Comparison of ENCODE assay signal across 1 cellular context in the genomic region with DNA sequence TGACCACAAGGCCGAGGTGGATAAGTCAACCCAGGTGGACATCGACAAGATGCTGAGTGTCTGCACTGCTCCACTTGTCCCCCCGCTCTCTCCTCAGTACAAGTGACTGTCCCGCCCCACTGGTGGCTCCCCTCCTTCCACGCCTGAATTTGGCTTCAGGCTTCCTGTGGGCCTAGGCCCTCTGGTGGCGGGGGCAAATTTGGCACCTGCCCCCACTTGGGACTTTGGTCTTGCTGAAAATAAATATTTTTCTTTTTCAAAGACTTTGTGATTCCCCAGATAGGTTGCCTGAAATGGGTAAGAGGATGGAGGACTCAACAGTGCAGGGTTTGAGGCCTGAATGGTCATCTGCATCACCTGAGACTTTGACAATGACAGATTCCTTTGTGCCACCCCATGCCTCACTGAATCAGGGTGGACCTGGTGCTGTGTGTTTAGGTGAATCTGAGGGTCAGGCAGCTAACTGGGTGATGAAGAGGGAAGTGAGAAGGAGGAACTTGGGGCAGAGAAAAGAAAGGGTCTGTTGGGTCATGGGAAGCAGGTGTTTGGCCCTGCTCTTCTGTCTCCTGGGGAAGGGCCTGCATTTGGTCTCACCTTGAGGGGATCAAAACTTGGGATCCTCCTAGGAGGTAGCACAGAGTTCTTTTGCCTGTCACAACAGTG.
TF ChIP-seq lines count a peak whose summit lies in the region.

No MANE protein-coding gene starts in this region.

TF ChIP-seq in HCT116, 20 proteins besides CTCF, POLR2A, EP300 and RAD21:
- TF ChIP-seq SP1 (IDR thresholded peaks at IDR 0.05; ENCODE audit: low read depth) (no peak), ELF1 (IDR thresholded peaks at IDR 0.05; ENCODE audit: borderline replicate concordance, low read depth) (no peak), SRF (IDR thresholded peaks at IDR 0.05; ENCODE audit: low read depth) (no peak), ZNF274 (IDR thresholded peaks at IDR 0.05; ENCODE audit: low read depth, low read length) (no peak)
- TF ChIP-seq, protein P1, sequence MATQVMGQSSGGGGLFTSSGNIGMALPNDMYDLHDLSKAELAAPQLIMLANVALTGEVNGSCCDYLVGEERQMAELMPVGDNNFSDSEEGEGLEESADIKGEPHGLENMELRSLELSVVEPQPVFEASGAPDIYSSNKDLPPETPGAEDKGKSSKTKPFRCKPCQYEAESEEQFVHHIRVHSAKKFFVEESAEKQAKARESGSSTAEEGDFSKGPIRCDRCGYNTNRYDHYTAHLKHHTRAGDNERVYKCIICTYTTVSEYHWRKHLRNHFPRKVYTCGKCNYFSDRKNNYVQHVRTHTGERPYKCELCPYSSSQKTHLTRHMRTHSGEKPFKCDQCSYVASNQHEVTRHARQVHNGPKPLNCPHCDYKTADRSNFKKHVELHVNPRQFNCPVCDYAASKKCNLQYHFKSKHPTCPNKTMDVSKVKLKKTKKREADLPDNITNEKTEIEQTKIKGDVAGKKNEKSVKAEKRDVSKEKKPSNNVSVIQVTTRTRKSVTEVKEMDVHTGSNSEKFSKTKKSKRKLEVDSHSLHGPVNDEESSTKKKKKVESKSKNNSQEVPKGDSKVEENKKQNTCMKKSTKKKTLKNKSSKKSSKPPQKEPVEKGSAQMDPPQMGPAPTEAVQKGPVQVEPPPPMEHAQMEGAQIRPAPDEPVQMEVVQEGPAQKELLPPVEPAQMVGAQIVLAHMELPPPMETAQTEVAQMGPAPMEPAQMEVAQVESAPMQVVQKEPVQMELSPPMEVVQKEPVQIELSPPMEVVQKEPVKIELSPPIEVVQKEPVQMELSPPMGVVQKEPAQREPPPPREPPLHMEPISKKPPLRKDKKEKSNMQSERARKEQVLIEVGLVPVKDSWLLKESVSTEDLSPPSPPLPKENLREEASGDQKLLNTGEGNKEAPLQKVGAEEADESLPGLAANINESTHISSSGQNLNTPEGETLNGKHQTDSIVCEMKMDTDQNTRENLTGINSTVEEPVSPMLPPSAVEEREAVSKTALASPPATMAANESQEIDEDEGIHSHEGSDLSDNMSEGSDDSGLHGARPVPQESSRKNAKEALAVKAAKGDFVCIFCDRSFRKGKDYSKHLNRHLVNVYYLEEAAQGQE (IDR thresholded peaks at IDR 0.05; ENCODE audit: low read depth): no peak
